ENCODE assay signal across 1 cellular context in the genomic region with DNA sequence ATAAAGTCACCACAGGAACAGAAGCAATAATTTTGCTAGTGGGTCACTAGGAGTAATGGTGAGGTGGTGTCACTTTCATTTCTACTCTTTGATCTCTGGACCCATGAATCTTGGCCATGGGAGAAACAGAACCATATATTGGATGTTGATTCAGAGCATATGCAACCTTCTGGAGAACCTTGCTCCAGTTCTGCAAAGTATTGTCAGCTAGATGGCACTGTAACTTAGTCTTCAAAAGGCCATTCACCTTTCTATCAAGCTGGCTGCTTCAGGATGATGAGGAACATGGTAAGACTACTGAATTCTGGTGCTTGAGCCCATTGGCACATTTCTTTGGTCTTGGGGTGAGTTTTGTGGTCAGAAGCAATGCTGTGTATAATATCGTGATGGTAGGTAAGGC.
TF ChIP-seq lines count a peak whose summit lies in the region.

No MANE protein-coding gene starts in this region.

TF ChIP-seq in SK-N-SH treated with all-trans-retinoic acid at 6 μM for 48 hours, 23 proteins besides CTCF, POLR2A, EP300 and RAD21 (continued from another document):
- TF ChIP-seq TSHZ2 (CRISPR knock-in tag; IDR thresholded peaks at IDR 0.05), result no peak
- no peak for TF ChIP-seq OSR1 (CRISPR knock-in tag; IDR thresholded peaks at IDR 0.05)
- TF ChIP-seq GLIS3 (CRISPR knock-in tag; IDR thresholded peaks at IDR 0.05), result no peak
- TF ChIP-seq, protein P1, sequence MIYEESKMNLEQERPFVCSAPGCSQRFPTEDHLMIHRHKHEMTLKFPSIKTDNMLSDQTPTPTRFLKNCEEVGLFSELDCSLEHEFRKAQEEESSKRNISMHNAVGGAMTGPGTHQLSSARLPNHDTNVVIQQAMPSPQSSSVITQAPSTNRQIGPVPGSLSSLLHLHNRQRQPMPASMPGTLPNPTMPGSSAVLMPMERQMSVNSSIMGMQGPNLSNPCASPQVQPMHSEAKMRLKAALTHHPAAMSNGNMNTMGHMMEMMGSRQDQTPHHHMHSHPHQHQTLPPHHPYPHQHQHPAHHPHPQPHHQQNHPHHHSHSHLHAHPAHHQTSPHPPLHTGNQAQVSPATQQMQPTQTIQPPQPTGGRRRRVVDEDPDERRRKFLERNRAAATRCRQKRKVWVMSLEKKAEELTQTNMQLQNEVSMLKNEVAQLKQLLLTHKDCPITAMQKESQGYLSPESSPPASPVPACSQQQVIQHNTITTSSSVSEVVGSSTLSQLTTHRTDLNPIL (CRISPR knock-in tag; IDR thresholded peaks at IDR 0.05; ENCODE audit: low read depth), result no peak
- TF ChIP-seq BACH2 (CRISPR knock-in tag; IDR thresholded peaks at IDR 0.05; ENCODE audit: borderline replicate concordance), result no peak
- TF ChIP-seq RARB (CRISPR knock-in tag; IDR thresholded peaks at IDR 0.05), result no peak
- no peak for TF ChIP-seq SNAI2 (CRISPR knock-in tag; IDR thresholded peaks at IDR 0.05)
- TF ChIP-seq ZNF8 (CRISPR knock-in tag; IDR thresholded peaks at IDR 0.05), result no peak
- TF ChIP-seq TOX (CRISPR knock-in tag; IDR thresholded peaks at IDR 0.05; ENCODE audit: borderline replicate concordance), result no peak
- TF ChIP-seq PPARA (CRISPR knock-in tag; IDR thresholded peaks at IDR 0.05; ENCODE audit: borderline replicate concordance), result no peak
- no peak for TF ChIP-seq CSRNP3 (CRISPR knock-in tag; IDR thresholded peaks at IDR 0.05)
TF ChIP-seq in SK-N-SH treated with all-trans-retinoic acid at 6 μM for 48 hours: peak in this region for 0.
